Comparison of ENCODE assay signal across 15 cellular contexts in the genomic region with DNA sequence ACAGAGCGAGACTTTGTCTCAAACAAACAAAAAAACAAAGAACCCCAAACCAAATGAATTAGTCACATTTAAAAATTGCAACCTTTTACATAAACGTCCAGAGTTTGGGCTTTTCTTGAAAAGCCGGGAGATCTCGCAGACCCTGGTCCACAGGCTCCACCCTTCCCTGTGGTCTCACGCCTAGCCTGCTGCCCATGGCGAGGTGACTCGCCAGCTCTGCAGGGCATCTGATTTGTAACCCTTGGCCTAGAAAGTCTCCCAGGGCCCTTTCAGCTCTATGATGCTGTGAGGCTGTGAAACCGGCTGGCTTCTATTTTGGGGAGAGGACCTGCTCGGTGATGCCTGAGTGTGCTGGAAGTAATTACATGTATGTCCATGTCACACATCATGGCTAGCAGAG. TPM values are rescaled to one million over a fixed set of nuclear protein-coding genes. Genes with fewer than 3 reads are reported as not detected.
DNase-seq lines count a peak whose midpoint lies in the region; ATAC-seq and TF ChIP-seq lines count a peak whose summit lies in the region.
"Had no signal": no experiment of that assay in that cellular context is flagged by ENCODE, and none has a peak within 500 bp of the region (broad histone marks: within the 10 kb centered on the region; RNA-seq: fewer than 3 reads in every experiment).

No MANE protein-coding gene starts in this region.

- H3K4me3 Mint-ChIP-seq in chondrocyte (ENCODE audit: unreplicated experiment) = no peak overlapping the region
- H3K4me3 Mint-ChIP-seq: CD8-positive, alpha-beta memory T cell had no signal

- peaks cover 4% of the 10 kb centered on the region for H3K4me1 Mint-ChIP-seq in chondrocyte (ENCODE audit: low read depth)

- H4K20me1 ChIP-seq in osteoblast (ENCODE audit: insufficient read depth, low read length) = no peaks in the 10 kb centered on the region

- no peak overlapping the region for H2BK15ac ChIP-seq in mesenchymal stem cell (ENCODE audit: low read depth, poor library complexity, severe bottlenecking)

- H3K27ac ChIP-seq in osteoblast (ENCODE audit: low read depth, low read length) (no peak overlapping the region), mesenchymal stem cell (ENCODE audit: low read length, poor library complexity, severe bottlenecking) (no peak overlapping the region)
- H3K27ac ChIP-seq: A549, GM23248 had no signal

- H3K4me1 ChIP-seq in osteoblast (ENCODE audit: insufficient read depth, low read length) (no peaks in the 10 kb centered on the region), mesenchymal stem cell (ENCODE audit: control insufficient read depth, insufficient read depth, low read depth, low read length) (peaks cover 3% of the 10 kb centered on the region)
- H3K4me1 ChIP-seq: A549, Caco-2 had no signal

- TF ChIP-seq CTCF in chondrocyte (IDR thresholded peaks at IDR 0.05) = no peak
- no peak for TF ChIP-seq CTCF in osteoblast (IDR thresholded peaks at IDR 0.05; ENCODE audit: extremely low read depth, low read depth, low read length)

- H3K4me3 ChIP-seq in osteoblast (ENCODE audit: insufficient read depth, low read length) (no peak overlapping the region), mesenchymal stem cell (ENCODE audit: insufficient read depth in 1 of 2, low read depth in 1 of 2, low read length in 2 of 2) (no peak overlapping the region)
- H3K4me3 ChIP-seq: A549, GM23248 had no signal

- H3K27ac Mint-ChIP-seq in chondrocyte (ENCODE audit: unreplicated experiment) = no peak overlapping the region

- no peak overlapping the region for H3K18ac ChIP-seq in mesenchymal stem cell (ENCODE audit: low read depth in 1 of 2, low read length in 2 of 2)

- H3K14ac ChIP-seq in mesenchymal stem cell (ENCODE audit: low read length in 2 of 2) = no peak overlapping the region

- no peak overlapping the region for H2BK12ac ChIP-seq in mesenchymal stem cell (ENCODE audit: low read length in 2 of 2)

- H3K9ac ChIP-seq in mesenchymal stem cell (ENCODE audit: low read length) = no peak overlapping the region
- H3K9ac ChIP-seq: GM23248 had no signal

- H2BK120ac ChIP-seq in mesenchymal stem cell (ENCODE audit: low read depth, low read length) = no peak overlapping the region

- H3K9me3 ChIP-seq in osteoblast (ENCODE audit: low read depth, low read length) = no peaks in the 10 kb centered on the region
- no peaks in the 10 kb centered on the region for H3K9me3 ChIP-seq in mesenchymal stem cell (ENCODE audit: control insufficient read depth, low read length)
- H3K9me3 ChIP-seq: BE2C had no signal

- H2BK5ac ChIP-seq in mesenchymal stem cell (ENCODE audit: low read depth, low read length, poor library complexity, severe bottlenecking) = no peak overlapping the region

- H3K79me2 ChIP-seq in osteoblast (ENCODE audit: insufficient read depth, low read length) = no peaks in the 10 kb centered on the region

- no peak overlapping the region for H3K23ac ChIP-seq in mesenchymal stem cell (ENCODE audit: low read length in 2 of 2)

- peak; percentile 13 for DNase-seq in Right ventricle myocardium superior
- no peak for DNase-seq in cardiac septum (ENCODE audit: low spot score)
- DNase-seq in Daoy (ENCODE audit: low read depth) = peak; percentile 37
- DNase-seq in chondrocyte (ENCODE audit: low spot score) = peak; percentile 38
- peak; percentile 81 for DNase-seq in osteoblast (ENCODE audit: insufficient read length, low spot score, missing footprints)
- DNase-seq in mesenchymal stem cell = no peak
- DNase-seq in NCI-H1930 (lab: John Stamatoyannopoulos, UW) = no peak
- DNase-seq: Caco-2, DMS53, GM23248 had no signal

- no peaks in the 10 kb centered on the region for H3K36me3 ChIP-seq in osteoblast (ENCODE audit: insufficient read depth, low read length)
- no peaks in the 10 kb centered on the region for H3K36me3 ChIP-seq in mesenchymal stem cell (ENCODE audit: control insufficient read depth in 1 of 2, insufficient read depth in 2 of 2, low read depth in 1 of 2, low read length in 2 of 2)
- H3K36me3 ChIP-seq: BE2C had no signal

- H4K8ac ChIP-seq in mesenchymal stem cell (ENCODE audit: low read length) = no peak overlapping the region

- H4K91ac ChIP-seq in mesenchymal stem cell (ENCODE audit: low read length) = no peak overlapping the region

- H2AFZ ChIP-seq in osteoblast (ENCODE audit: low read length) (no peak overlapping the region), mesenchymal stem cell (ENCODE audit: low read depth, low read length) (no peak overlapping the region)
- H2AFZ ChIP-seq: GM23248 had no signal

- ATAC-seq in Right ventricle myocardium superior (ENCODE audit: poor library complexity) = no peak
- ATAC-seq: A549, HCT116, HepG2 had no signal

- 84% methylated on average over 9 of the region's 9 CpGs for WGBS in mesenchymal stem cell

- H3K27me3 Mint-ChIP-seq in chondrocyte (ENCODE audit: low read depth) = peaks cover 19% of the 10 kb centered on the region

- peaks cover 2% of the 10 kb centered on the region for H3K36me3 Mint-ChIP-seq in chondrocyte (ENCODE audit: low read depth)
- H3K36me3 Mint-ChIP-seq: CD8-positive, alpha-beta memory T cell had no signal

- intact Hi-C loops in Right ventricle myocardium superior (cut with DNase I) (loop anchor here (10.0 kb wide), 1 partner anchor 567 kb away; no protein-coding TSS in a partner anchor), cardiac septum (cut with DNase I) (loop anchor here (5.0 kb wide), 1 partner anchor 560 kb away; no protein-coding TSS in a partner anchor)

- H3K9me3 Mint-ChIP-seq in chondrocyte (ENCODE audit: low read depth) = peaks cover 6% of the 10 kb centered on the region

- H3K4me2 ChIP-seq in osteoblast (ENCODE audit: insufficient read depth, low read length) (no peak overlapping the region), mesenchymal stem cell (ENCODE audit: low read length, poor library complexity, severe bottlenecking) (no peak overlapping the region)
- H3K4me2 ChIP-seq: A549 had no signal

- no peak overlapping the region for H3K4ac ChIP-seq in mesenchymal stem cell (ENCODE audit: low read depth in 1 of 2, low read length in 2 of 2)

- no peak overlapping the region for H2AK5ac ChIP-seq in mesenchymal stem cell (ENCODE audit: low read length, severe bottlenecking)

- no peaks in the 10 kb centered on the region for H3K79me1 ChIP-seq in mesenchymal stem cell (replicated peaks; ENCODE audit: low read length, poor library complexity, severe bottlenecking)

- H3K27me3 ChIP-seq in osteoblast (ENCODE audit: insufficient read depth, low read length) (peaks cover 11% of the 10 kb centered on the region), mesenchymal stem cell (ENCODE audit: control insufficient read depth in 1 of 2, insufficient read depth in 1 of 2, low read length in 2 of 2) (peaks cover 19 to 62% of the 10 kb centered on the region in 2 experiments)
- H3K27me3 ChIP-seq: BE2C had no signal

RNA-seq across cellular contexts. Expression of a gene that starts 44.7 kb away (rescaled TPM):
- 34.4 TPM for total RNA-seq in Right ventricle myocardium superior
- total RNA-seq in cardiac septum = 55.3 TPM
- total RNA-seq in Daoy (2014; rRNA removed; shearing (Covaris generic)) = 12.3 and 14.1 TPM in 2 replicates
- 40.0 to 49.1 TPM (median 43.8 TPM) in 3 replicates for total RNA-seq in chondrocyte
- total RNA-seq in osteoblast = 35.1 and 36.5 TPM in 2 replicates
- polyA plus RNA-seq in mesenchymal stem cell (2013, experiment 1 of 2) = 14.7 TPM
- polyA plus RNA-seq in mesenchymal stem cell (2013, experiment 2 of 2) = 13.6 TPM

Comparison
In these comparisons a context has a peak if more than half of its experiments do, and no peak if none do; other contexts are left out.
1. DNase-seq: peak in Right ventricle myocardium superior (single experiment), Daoy (single experiment), chondrocyte (single experiment) and osteoblast (single experiment); none in cardiac septum (single experiment), mesenchymal stem cell (single experiment) and NCI-H1930 (0 of 2).